In the genomic region with DNA sequence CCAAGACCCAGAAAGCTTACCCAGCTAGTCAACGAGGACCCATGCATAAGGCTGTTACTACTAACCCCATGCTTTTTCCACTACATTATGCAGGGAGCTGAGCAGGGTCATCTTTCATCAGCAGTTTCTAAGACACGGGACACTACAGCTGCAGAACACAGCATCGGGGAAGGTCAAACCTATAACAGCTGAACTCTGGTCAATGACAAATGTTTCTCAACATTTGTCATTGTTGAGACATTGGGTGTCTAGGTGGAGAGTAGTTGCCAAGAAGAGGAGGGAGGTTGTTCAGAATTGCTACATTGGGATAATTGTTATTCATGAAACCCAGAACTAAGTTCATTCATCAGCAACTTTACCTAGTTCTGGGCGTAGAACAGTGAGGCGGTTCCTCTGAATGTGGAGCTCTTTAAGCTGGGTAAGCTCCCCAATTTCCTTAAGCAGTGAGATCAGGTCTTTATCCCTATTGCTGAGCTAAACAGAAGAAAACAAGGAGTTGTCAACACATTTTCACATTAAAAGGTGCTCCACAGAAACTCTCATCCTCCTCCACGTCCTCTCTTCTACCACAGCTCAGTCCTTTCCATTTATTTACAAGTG, we compare ENCODE assay signal across 20 cellular contexts.
DNase-seq lines count a peak whose midpoint lies in the region; ATAC-seq, FAIRE-seq and TF ChIP-seq lines count a peak whose summit lies in the region.
"Had no signal": no experiment of that assay in that cellular context is flagged by ENCODE, and none has a peak within 500 bp of the region (broad histone marks: within the 10 kb centered on the region; RNA-seq: fewer than 3 reads in every experiment).

No MANE protein-coding gene starts in this region.

- H3K36me3 ChIP-seq in esophagus muscularis mucosa = no peaks in the 10 kb centered on the region
- no peaks in the 10 kb centered on the region for H3K36me3 ChIP-seq in liver (ENCODE audit: control insufficient read depth in 4 of 4, insufficient read depth in 3 of 4, low read depth in 1 of 4, low read length in 3 of 4)
- H3K36me3 ChIP-seq: BLaER1 treated with 17β-estradiol and CSF1 and Interleukin-3, amounts not matched to agents 10 nM and 100 nM had no signal

- intact Hi-C loops in esophagus muscularis mucosa (cut with DNase I) = no loop called here

- TF ChIP-seq RAD21 in liver (IDR thresholded peaks at IDR 0.05) = no peak

- H3K27me3 ChIP-seq in esophagus muscularis mucosa (peaks cover 0 to 22% (median 0%) of the 10 kb centered on the region in 4 donors), liver (ENCODE audit: control insufficient read depth in 4 of 4, insufficient read depth in 4 of 4, low read length in 3 of 4) (no peaks in the 10 kb centered on the region)
- H3K27me3 ChIP-seq: BLaER1 treated with 17β-estradiol and CSF1 and Interleukin-3, amounts not matched to agents 10 nM and 100 nM had no signal

- H3K36me3 Mint-ChIP-seq in WTC11 (no peaks in the 10 kb centered on the region), progenitor cell of endocrine pancreas (ENCODE audit: insufficient read depth) (no peaks in the 10 kb centered on the region)
- H3K36me3 Mint-ChIP-seq: CD8-positive, alpha-beta T cell had no signal

- TF ChIP-seq EP300 in esophagus muscularis mucosa (IDR thresholded peaks at IDR 0.05) = no peak

- POLR2A ChIA-PET in WTC11 (lab: Charles Lee) = no interaction called here

- TF ChIP-seq CTCF in WTC11 (IDR thresholded peaks at IDR 0.05) (no peak), esophagus muscularis mucosa (IDR thresholded peaks at IDR 0.05) (no peak), liver (IDR thresholded peaks at IDR 0.05; ENCODE audit: low read depth, low read length, missing input control) (no peak), progenitor cell of endocrine pancreas (IDR thresholded peaks at IDR 0.05; ENCODE audit: unreplicated experiment) (no peak)

- CTCF ChIA-PET in WTC11 (lab: Charles Lee) = no interaction called here

- no peak overlapping the region for H3K9ac ChIP-seq in liver (ENCODE audit: low read depth in 1 of 2, low read length in 2 of 2)
- H3K9ac ChIP-seq: BLaER1 treated with 17β-estradiol and CSF1 and Interleukin-3, amounts not matched to agents 10 nM and 100 nM; GM23248 had no signal

- TF ChIP-seq POLR2A in esophagus muscularis mucosa (IDR thresholded peaks at IDR 0.05; ENCODE audit: low read depth) = no peak

- ATAC-seq in WTC11 = peak; percentile 48
- ATAC-seq in GM19324 (IDR thresholded peaks at IDR 0.05; ENCODE audit: low FRiP score, unreplicated experiment) = no peak
- ATAC-seq: CD8-positive, alpha-beta T cell; GM12878; HCT116 had no signal

- H3K27ac Mint-ChIP-seq in WTC11 = peak overlapping the region; percentile 64; the same call in 1 of the 2 replicates
- peak overlapping the region; percentile 44 for H3K27ac Mint-ChIP-seq in progenitor cell of endocrine pancreas
- H3K27ac Mint-ChIP-seq: B cell; CD8-positive, alpha-beta T cell; HFFc6 had no signal

- H3K4me3 ChIP-seq in esophagus muscularis mucosa (no peak overlapping the region), liver (ENCODE audit: low read depth in 1 of 3, low read length in 3 of 3) (no peak overlapping the region)
- H3K4me3 ChIP-seq: BLaER1 treated with 17β-estradiol and CSF1 and Interleukin-3, amounts not matched to agents 10 nM and 100 nM; GM12878; GM23248 had no signal

- WGBS in esophagus muscularis mucosa = 56% methylated on average over 6 of the region's 6 CpGs
- WGBS in liver = 43% methylated on average over 6 of the region's 6 CpGs

- no peak for FAIRE-seq in GM19239 (lab: Jason Lieb, UNC)
- FAIRE-seq: GM12878, HTR-8/SVneo had no signal

- peaks cover 30% of the 10 kb centered on the region for H3K4me1 Mint-ChIP-seq in WTC11
- H3K4me1 Mint-ChIP-seq in progenitor cell of endocrine pancreas (ENCODE audit: low read depth) = peaks cover 47% of the 10 kb centered on the region
- H3K4me1 Mint-ChIP-seq: B cell had no signal

- DNase-seq in WTC11 (ENCODE audit: low spot score) (no peak), esophagus muscularis mucosa (ENCODE audit: extremely low spot score) (peak; percentile 68), progenitor cell of endocrine pancreas (ENCODE audit: low spot score, unreplicated experiment) (no peak), NCI-H2171 (lab: John Stamatoyannopoulos, UW) (no peak), kidney tubule cell (ENCODE audit: low spot score) (no peak), GM19239 (ENCODE audit: insufficient read length, low spot score) (no peak)
- DNase-seq: Calu3; CD8-positive, alpha-beta T cell; DND-41; EL; GM23248; H7; HFFc6 had no signal

- H3K27me3 Mint-ChIP-seq in WTC11 (ENCODE audit: low read depth) (no peaks in the 10 kb centered on the region; the same call in 1 of the 2 replicates), progenitor cell of endocrine pancreas (peaks cover 17% of the 10 kb centered on the region)

- H3K4me1 ChIP-seq in esophagus muscularis mucosa = no peaks in the 10 kb centered on the region
- no peaks in the 10 kb centered on the region for H3K4me1 ChIP-seq in liver (ENCODE audit: control insufficient read depth in 4 of 4, insufficient read depth in 4 of 4, low read length in 3 of 4)

- H3K9me3 ChIP-seq in esophagus muscularis mucosa (no peaks in the 10 kb centered on the region), liver (ENCODE audit: control insufficient read depth in 4 of 4, low read length in 3 of 4) (no peaks in the 10 kb centered on the region)
- H3K9me3 ChIP-seq: BLaER1 treated with 17β-estradiol and CSF1 and Interleukin-3, amounts not matched to agents 10 nM and 100 nM had no signal

- H3K27ac ChIP-seq in esophagus muscularis mucosa (replicated peaks in 1 of 4) (no peak overlapping the region), liver (ENCODE audit: low read depth in 1 of 2, low read length in 2 of 2) (no peak overlapping the region)
- H3K27ac ChIP-seq: BLaER1 treated with 17β-estradiol and CSF1 and Interleukin-3, amounts not matched to agents 10 nM and 100 nM; GM23248 had no signal

- H3K9me3 Mint-ChIP-seq in WTC11 = no peaks in the 10 kb centered on the region
- H3K9me3 Mint-ChIP-seq in progenitor cell of endocrine pancreas (ENCODE audit: low read depth) = no peaks in the 10 kb centered on the region
- H3K9me3 Mint-ChIP-seq: CD8-positive, alpha-beta T cell; HFFc6 had no signal

- H3K4me3 Mint-ChIP-seq in WTC11 = no peak overlapping the region
- H3K4me3 Mint-ChIP-seq in progenitor cell of endocrine pancreas (ENCODE audit: low read depth) = peak overlapping the region; percentile 8
- H3K4me3 Mint-ChIP-seq: B cell; CD8-positive, alpha-beta T cell; HFFc6 had no signal

TF ChIP-seq in WTC11, 78 proteins besides CTCF, POLR2A, EP300 and RAD21:
- TF ChIP-seq RORB (CRISPR knock-in tag; IDR thresholded peaks at IDR 0.05) = no peak
- TF ChIP-seq, protein P1, sequence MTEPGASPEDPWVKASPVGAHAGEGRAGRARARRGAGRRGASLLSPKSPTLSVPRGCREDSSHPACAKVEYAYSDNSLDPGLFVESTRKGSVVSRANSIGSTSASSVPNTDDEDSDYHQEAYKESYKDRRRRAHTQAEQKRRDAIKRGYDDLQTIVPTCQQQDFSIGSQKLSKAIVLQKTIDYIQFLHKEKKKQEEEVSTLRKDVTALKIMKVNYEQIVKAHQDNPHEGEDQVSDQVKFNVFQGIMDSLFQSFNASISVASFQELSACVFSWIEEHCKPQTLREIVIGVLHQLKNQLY (CRISPR knock-in tag; IDR thresholded peaks at IDR 0.05) = no peak

TF ChIP-seq in liver, 16 proteins besides CTCF, POLR2A, EP300 and RAD21:
- TF ChIP-seq YY1 (IDR thresholded peaks at IDR 0.05) (no peak), RXRA (IDR thresholded peaks at IDR 0.05) (peak in 1 of 2 donors; percentile 58), HNF4A (conservative IDR thresholded peaks at IDR 0.05) (peak; percentile 57 to 65)
